ENCODE assay signal across 8 cellular contexts in the genomic region with DNA sequence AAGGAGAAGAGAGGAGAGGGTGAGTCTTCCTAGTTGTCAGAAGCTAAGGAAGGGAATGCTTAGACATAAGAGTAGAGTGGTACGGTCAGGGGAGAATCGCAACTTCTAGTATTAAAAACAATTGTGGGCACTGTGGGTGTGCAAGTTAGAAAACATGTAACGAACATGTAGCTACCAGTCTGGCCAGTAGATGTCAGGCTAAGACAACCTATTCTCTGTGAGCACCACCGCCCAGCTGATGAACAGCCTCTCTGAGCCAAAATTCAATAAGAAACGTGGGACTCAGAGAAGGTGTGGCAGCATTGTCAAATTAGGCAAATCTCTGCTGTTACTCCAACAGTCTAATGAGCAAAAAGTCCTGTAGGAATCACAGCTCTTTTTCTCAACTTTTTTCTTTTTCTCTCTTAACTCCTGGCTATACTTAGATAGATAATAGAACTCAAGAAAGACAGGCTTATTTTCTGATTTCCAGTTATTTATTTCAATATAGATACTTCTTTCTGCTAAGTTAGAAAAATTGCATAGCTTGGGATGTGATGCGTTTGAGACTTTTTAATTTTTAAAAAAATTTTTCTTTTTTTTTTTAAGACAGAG.
A peak's percentile ranks its signal among the peaks of the same experiment; 100 is the strongest.
DNase-seq lines count a peak whose midpoint lies in the region; ATAC-seq and TF ChIP-seq lines count a peak whose summit lies in the region.

No MANE protein-coding gene starts in this region.

- peaks cover 10% of the 10 kb centered on the region for H3K27me3 Mint-ChIP-seq in memory B cell

- no peak overlapping the region for H3K27ac ChIP-seq in 22Rv1

- H3K36me3 Mint-ChIP-seq in memory B cell: no peaks in the 10 kb centered on the region

- ATAC-seq in GM18498 (IDR thresholded peaks at IDR 0.05; ENCODE audit: unreplicated experiment) (peak; percentile 90), HG03460 (IDR thresholded peaks at IDR 0.05; ENCODE audit: unreplicated experiment) (peak; percentile 76), memory B cell (ENCODE audit: low read depth) (peak; percentile 96)

- H3K27ac Mint-ChIP-seq in memory B cell: no peak overlapping the region

- DNase-seq in NCI-H69 (lab: John Stamatoyannopoulos, UW) (peak; percentile 65), memory B cell (ENCODE audit: low spot score in 2 of 2) (peak; percentile 73 to 77)
- DNase-seq in activated CD4-positive, alpha-beta T cell treated with anti-CD3 and anti-CD28 coated beads, Interleukin-2, amount 50 U/mL, for 4 hours: peak; percentile 65 to 68
- peak; percentile 64 for DNase-seq in effector CD4-positive, alpha-beta T cell
- peak; percentile 34 for DNase-seq in stimulated activated CD8-positive, alpha-beta memory T cell treated with anti-CD3 and anti-CD28 coated beads, Interleukin-15, amount 100 ng/mL, for 48 hours (ENCODE audit: low read depth in 2 of 2)

- TF ChIP-seq CTCF in 22Rv1 (IDR thresholded peaks at IDR 0.05): peak; percentile 73

- H3K4me3 Mint-ChIP-seq in memory B cell: no peak overlapping the region

- H3K9me3 Mint-ChIP-seq in memory B cell: no peaks in the 10 kb centered on the region

- peaks cover 2% of the 10 kb centered on the region for H3K4me1 Mint-ChIP-seq in memory B cell
